Comparison of ENCODE assay signal across 29 cellular contexts in the genomic region with DNA sequence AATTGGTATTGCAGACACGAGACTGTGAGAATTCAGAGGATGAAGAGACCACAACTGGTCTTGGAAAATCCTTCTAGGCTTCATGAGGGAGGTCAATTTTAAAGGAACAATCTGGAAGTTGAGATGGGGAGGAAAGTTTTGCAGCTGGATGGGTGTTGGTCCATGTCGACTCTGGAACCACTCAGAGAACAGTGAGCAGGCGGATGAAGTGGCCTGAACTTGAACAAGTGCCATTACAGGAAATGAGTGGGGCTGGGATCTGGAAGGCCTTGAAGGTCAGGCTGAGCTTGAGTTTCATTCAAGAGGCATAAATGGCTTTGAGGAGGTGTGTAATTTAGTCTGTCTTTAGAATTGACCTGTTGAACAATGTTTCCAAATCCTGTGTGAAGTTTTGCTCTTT.
"Had no signal": no experiment of that assay in that cellular context is flagged by ENCODE, and none has a peak within 500 bp of the region (broad histone marks: within the 10 kb centered on the region; RNA-seq: fewer than 3 reads in every experiment).

No MANE protein-coding gene starts in this region.

- H3K27ac ChIP-seq: neutrophil, pancreas, prostate gland, right lobe of liver, sigmoid colon, spleen, suprapubic skin, testis, tibial artery, transverse colon, upper lobe of right lung, uterus had no signal

- ATAC-seq: naive thymus-derived CD8-positive, alpha-beta T cell; natural killer cell treated with Interleukin-12 subunit alpha and Interleukin-12 subunit beta and Interleukin-15 and Interleukin-18, amount 100 ng/mL, for 72 hours; pancreas; right lobe of liver; stimulated activated memory B cell treated with anti-CD40 and anti-IgM and Interleukin-4, amounts not matched to agents 10 μg/mL and 1 μg/mL and 100 μg/mL, for 72 hours; stimulated activated naive CD8-positive, alpha-beta T cell treated with anti-CD3 and anti-CD28 coated beads, Interleukin-15, amount 100 ng/mL, for 72 hours; stimulated activated naive CD8-positive, alpha-beta T cell treated with anti-CD3 and anti-CD28 coated beads, Interleukin-15, Interleukin-2, amounts not matched to agents 100 U/mL and 50 U/mL, for 24 hours; upper lobe of right lung had no signal

- H3K4me1 ChIP-seq: pancreas, prostate gland, right lobe of liver, sigmoid colon, spleen, suprapubic skin, testis, tibial artery, transverse colon, upper lobe of right lung, uterus had no signal

- H3K9me3 ChIP-seq: neutrophil, pancreas, prostate gland, right lobe of liver, spleen, suprapubic skin, testis, tibial artery, transverse colon, upper lobe of right lung, uterus had no signal

- H3K4me3 ChIP-seq: pancreas, prostate gland, right lobe of liver, sigmoid colon, spleen, suprapubic skin, testis, tibial artery, transverse colon, upper lobe of right lung, uterus had no signal

- H3K36me3 ChIP-seq: neutrophil, pancreas, prostate gland, right lobe of liver, sigmoid colon, spleen, suprapubic skin, tibial artery, transverse colon, upper lobe of right lung, uterus had no signal

- H3K27me3 ChIP-seq: neutrophil, pancreas, right lobe of liver, sigmoid colon, suprapubic skin, testis, tibial artery, transverse colon, upper lobe of right lung, uterus had no signal

- DNase-seq: naive thymus-derived CD8-positive, alpha-beta T cell; nephron progenitor cell; nucleus accumbens; pancreas; retina; right cardiac atrium; right lobe of liver; sigmoid colon; small intestine; spleen; stimulated activated CD4-positive, alpha-beta T cell treated with anti-CD3 and anti-CD28 coated beads, Interleukin-12 subunit alpha, Interleukin-12 subunit beta, amount 100 ng/mL, for 4 hours; stimulated activated CD4-positive, alpha-beta T cell treated with anti-CD3 and anti-CD28 coated beads, Interleukin-1b, Interleukin-23, amount 100 ng/mL, for 48 hours; stimulated activated CD4-positive, alpha-beta T cell treated with anti-CD3 and anti-CD28 coated beads, Interleukin-4, amount 100 ng/mL, for 1 hour; stimulated activated CD4-positive, alpha-beta T cell treated with anti-CD3 and anti-CD28 coated beads, Interleukin-4, amount 100 ng/mL, for 4 hours; stimulated activated CD8-positive, alpha-beta memory T cell treated with anti-CD3 and anti-CD28 coated beads, Interleukin-4, amount 100 ng/mL, for 48 hours; stimulated activated naive CD4-positive, alpha-beta T cell; stimulated activated naive CD8-positive, alpha-beta T cell treated with anti-CD3 and anti-CD28 coated beads, Interleukin-15, amount 100 ng/mL, for 72 hours; stimulated activated naive CD8-positive, alpha-beta T cell treated with anti-CD3 and anti-CD28 coated beads, Interleukin-15, Interleukin-2, amounts not matched to agents 100 U/mL and 50 U/mL, for 24 hours; substantia nigra; testis; tibial artery; transverse colon; upper lobe of right lung; uterus had no signal
